14 cellular contexts compared by ENCODE assay signal in genomic region chr14:38837333-38838048, GRCh38.
"Had no signal": no experiment of that assay in that cellular context is flagged by ENCODE, and none has a peak within 500 bp of the region (broad histone marks: within the 10 kb centered on the region; RNA-seq: fewer than 3 reads in every experiment).

No MANE protein-coding gene starts in this region.

- ATAC-seq: activated CD8-positive, alpha-beta memory T cell treated with anti-CD3 and anti-CD28 coated beads, Interleukin-2, amount 10 ng/mL, durations not matched to agents 7 days and 5 days; naive thymus-derived CD4-positive, alpha-beta T cell had no signal

- H3K27ac Mint-ChIP-seq: activated CD8-positive, alpha-beta memory T cell treated with anti-CD3 and anti-CD28 coated beads, Interleukin-2, amount 10 ng/mL, durations not matched to agents 7 days and 5 days; activated naive CD8-positive, alpha-beta T cell; activated T-cell treated with anti-CD3 and anti-CD28 coated beads, Interleukin-2, amount 50 U/mL, for 24 hours had no signal

- H3K4me3 ChIP-seq: breast epithelium, lung, prostate gland had no signal

- H3K27ac ChIP-seq: breast epithelium, prostate gland had no signal

- H3K36me3 ChIP-seq: breast epithelium, prostate gland had no signal

- H3K4me1 Mint-ChIP-seq: activated CD8-positive, alpha-beta memory T cell treated with anti-CD3 and anti-CD28 coated beads, Interleukin-2, amount 10 ng/mL, durations not matched to agents 7 days and 5 days; naive thymus-derived CD4-positive, alpha-beta T cell had no signal

- H3K27me3 ChIP-seq: breast epithelium had no signal

- H3K27me3 Mint-ChIP-seq: activated CD8-positive, alpha-beta memory T cell treated with anti-CD3 and anti-CD28 coated beads, Interleukin-2, amount 10 ng/mL, durations not matched to agents 7 days and 5 days had no signal

- H3K9me3 ChIP-seq: breast epithelium, prostate gland had no signal

- H3K4me1 ChIP-seq: breast epithelium, prostate gland had no signal

- H3K4me3 Mint-ChIP-seq: activated CD8-positive, alpha-beta memory T cell treated with anti-CD3 and anti-CD28 coated beads, Interleukin-2, amount 10 ng/mL, durations not matched to agents 7 days and 5 days; activated naive CD8-positive, alpha-beta T cell; activated T-cell treated with anti-CD3 and anti-CD28 coated beads, Interleukin-2, amount 50 U/mL, for 24 hours; naive thymus-derived CD4-positive, alpha-beta T cell had no signal

- H3K36me3 Mint-ChIP-seq: activated CD8-positive, alpha-beta memory T cell treated with anti-CD3 and anti-CD28 coated beads, Interleukin-2, amount 10 ng/mL, durations not matched to agents 7 days and 5 days; activated naive CD8-positive, alpha-beta T cell; naive thymus-derived CD4-positive, alpha-beta T cell had no signal

- DNase-seq: activated CD4-positive, alpha-beta T cell treated with anti-CD3 and anti-CD28 coated beads, Interleukin-2, amount 50 U/mL, for 48 hours; activated CD4-positive, CD25-positive, alpha-beta regulatory T cell treated with anti-CD3 and anti-CD28 coated beads, Interleukin-2, amount 50 U/mL, for 72 hours; activated CD8-positive, alpha-beta memory T cell treated with anti-CD3 and anti-CD28 coated beads, Interleukin-2, amount 10 ng/mL, durations not matched to agents 7 days and 5 days; activated gamma-delta T cell; activated T-cell treated with anti-CD3 and anti-CD28 coated beads, Interleukin-2, amount 50 U/mL, for 24 hours; anterior cingulate cortex; naive thymus-derived CD4-positive, alpha-beta T cell; occipital lobe; stimulated activated CD4-positive, alpha-beta T cell treated with anti-CD3 and anti-CD28 coated beads, Interleukin-12 subunit alpha, Interleukin-12 subunit beta, amount 100 ng/mL, for 4 hours; stimulated activated naive CD4-positive, alpha-beta T cell treated with Interleukin-2 at 50 U/mL for 16 hours had no signal

- H3K9me3 Mint-ChIP-seq: activated T-cell treated with anti-CD3 and anti-CD28 coated beads, Interleukin-2, amount 50 U/mL, for 24 hours had no signal
